8 cellular contexts compared by ENCODE assay signal in the genomic region with DNA sequence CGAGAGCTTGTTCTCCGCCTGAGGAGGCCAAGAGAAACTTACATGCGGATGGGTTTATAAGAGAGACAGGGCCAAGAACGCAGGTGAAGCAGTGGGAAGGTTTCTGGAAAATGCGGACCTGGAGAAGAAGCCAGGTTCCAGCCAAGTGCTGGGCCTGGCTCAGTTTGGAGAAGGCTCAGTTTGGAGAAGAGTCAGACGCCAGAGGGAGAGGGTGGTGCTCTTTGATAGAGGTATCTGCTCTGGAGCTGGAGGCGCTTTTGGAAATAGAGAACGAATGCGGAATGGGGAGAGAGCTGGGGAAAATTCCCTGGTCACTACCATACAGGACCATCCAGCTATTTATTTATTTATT. TPM values are rescaled to one million over a fixed set of nuclear protein-coding genes. Genes with fewer than 3 reads are reported as not detected.
DNase-seq lines count a peak whose midpoint lies in the region; TF ChIP-seq lines count a peak whose summit lies in the region.

No MANE protein-coding gene starts in this region.

- peaks cover 17% of the 10 kb centered on the region for H3K36me3 Mint-ChIP-seq in activated CD4-positive, alpha-beta T cell treated with anti-CD3 and anti-CD28 coated beads, Interleukin-2, amount 10 ng/mL, durations not matched to agents 7 days and 5 days (ENCODE audit: low read depth)

- 13% methylated on average over 6 of the region's 9 CpGs for WGBS in mesenchymal stem cell
- WGBS in tibial nerve, 2 donors, result 14% methylated on average over 9 of the region's 9 CpGs

- H3K36me3 ChIP-seq in mesenchymal stem cell (ENCODE audit: control insufficient read depth in 1 of 2, insufficient read depth in 2 of 2, low read depth in 1 of 2, low read length in 2 of 2), result peaks cover 18 to 21% of the 10 kb centered on the region in 2 experiments
- peaks cover 0 to 23% (median 11%) of the 10 kb centered on the region in 3 donors for H3K36me3 ChIP-seq in tibial nerve

- no peak overlapping the region for H2BK5ac ChIP-seq in mesenchymal stem cell (ENCODE audit: low read depth, low read length, poor library complexity, severe bottlenecking)

- no peak overlapping the region for H3K18ac ChIP-seq in mesenchymal stem cell (ENCODE audit: low read depth in 1 of 2, low read length in 2 of 2)

- no peak for TF ChIP-seq EP300 in tibial nerve (IDR thresholded peaks at IDR 0.05)

- no peak overlapping the region for H3K4ac ChIP-seq in mesenchymal stem cell (ENCODE audit: low read depth in 1 of 2, low read length in 2 of 2)

- no peaks in the 10 kb centered on the region for H3K9me3 ChIP-seq in mesenchymal stem cell (ENCODE audit: control insufficient read depth, low read length)
- no peaks in the 10 kb centered on the region for H3K9me3 ChIP-seq in tibial nerve

- no peak for TF ChIP-seq POLR2A in tibial nerve (IDR thresholded peaks at IDR 0.05)

- H3K14ac ChIP-seq in mesenchymal stem cell (ENCODE audit: low read length in 2 of 2), result no peak overlapping the region

- H3K27ac ChIP-seq in mesenchymal stem cell (ENCODE audit: low read length, poor library complexity, severe bottlenecking), result no peak overlapping the region
- peak overlapping the region in 1 of 4 donors; percentile 74 for H3K27ac ChIP-seq in tibial nerve

- POLR2A ChIA-PET in activated CD4-positive, alpha-beta T cell treated with anti-CD3 and anti-CD28 coated beads, Interleukin-2, amount 10 ng/mL, durations not matched to agents 7 days and 5 days (lab: Charles Lee), result interaction anchor here (1.0 kb wide), 1 partner anchor 16 kb away, joined by 5 read pairs; a partner anchor contains a TSS

- no peak overlapping the region for H2BK120ac ChIP-seq in mesenchymal stem cell (ENCODE audit: low read depth, low read length)

- H3K27me3 Mint-ChIP-seq in activated CD4-positive, alpha-beta T cell treated with anti-CD3 and anti-CD28 coated beads, Interleukin-2, amount 10 ng/mL, durations not matched to agents 7 days and 5 days, result no peaks in the 10 kb centered on the region

- H3K79me1 ChIP-seq in mesenchymal stem cell (replicated peaks; ENCODE audit: low read length, poor library complexity, severe bottlenecking), result peaks cover 7% of the 10 kb centered on the region

- TF ChIP-seq CTCF in cardiac fibroblast (IDR thresholded peaks at IDR 0.05; ENCODE audit: low read depth, low read length) (no peak), tibial nerve (IDR thresholded peaks at IDR 0.05) (no peak), GM20000 (IDR thresholded peaks at IDR 0.05; ENCODE audit: extremely low read depth, missing control alignments) (no peak)

- no peak overlapping the region for H2BK12ac ChIP-seq in mesenchymal stem cell (ENCODE audit: low read length in 2 of 2)

- no peak overlapping the region for H4K91ac ChIP-seq in mesenchymal stem cell (ENCODE audit: low read length)

- H3K4me1 Mint-ChIP-seq in activated CD4-positive, alpha-beta T cell treated with anti-CD3 and anti-CD28 coated beads, Interleukin-2, amount 10 ng/mL, durations not matched to agents 7 days and 5 days, result peaks cover 21% of the 10 kb centered on the region

- no peak overlapping the region for H3K23ac ChIP-seq in mesenchymal stem cell (ENCODE audit: low read length in 2 of 2)

- H3K4me3 Mint-ChIP-seq in activated CD4-positive, alpha-beta T cell treated with anti-CD3 and anti-CD28 coated beads, Interleukin-2, amount 10 ng/mL, durations not matched to agents 7 days and 5 days, result peak overlapping the region; percentile 70

- H2AK5ac ChIP-seq in mesenchymal stem cell (ENCODE audit: low read length, severe bottlenecking), result no peak overlapping the region

- H3K4me1 ChIP-seq in mesenchymal stem cell (ENCODE audit: control insufficient read depth, insufficient read depth, low read depth, low read length) (peaks cover 8% of the 10 kb centered on the region), tibial nerve (peaks cover 0 to 13% (median 5%) of the 10 kb centered on the region in 4 donors)

- peak overlapping the region; percentile 56 for H3K4me2 ChIP-seq in mesenchymal stem cell (ENCODE audit: low read length, poor library complexity, severe bottlenecking)

- intact Hi-C loops in posterior vena cava (cut with DNase I), result no loop called here

- H3K27ac Mint-ChIP-seq in activated CD4-positive, alpha-beta T cell treated with anti-CD3 and anti-CD28 coated beads, Interleukin-2, amount 10 ng/mL, durations not matched to agents 7 days and 5 days, result no peak overlapping the region

- CTCF ChIA-PET in activated CD4-positive, alpha-beta T cell treated with anti-CD3 and anti-CD28 coated beads, Interleukin-2, amount 10 ng/mL, durations not matched to agents 7 days and 5 days (lab: Charles Lee), result interaction anchor here (0.7 to 2.7 kb wide), 9 partner anchors 9 to 487 kb away, joined by 3 to 11 read pairs (median 4); a partner anchor contains a TSS

- H2AFZ ChIP-seq in mesenchymal stem cell (ENCODE audit: low read depth, low read length), result no peak overlapping the region

- H4K8ac ChIP-seq in mesenchymal stem cell (ENCODE audit: low read length), result no peak overlapping the region

- peak overlapping the region; percentile 51 to 59 for H3K4me3 ChIP-seq in cardiac fibroblast (replicated peaks in 1 of 2; ENCODE audit: low read depth in 2 of 2, low read length in 2 of 2)
- peak overlapping the region in 1 of 2 experiments; percentile 78 for H3K4me3 ChIP-seq in mesenchymal stem cell (ENCODE audit: insufficient read depth in 1 of 2, low read depth in 1 of 2, low read length in 2 of 2)
- peak overlapping the region; percentile 34 to 61 (median 55) for H3K4me3 ChIP-seq in tibial nerve

- no peaks in the 10 kb centered on the region for H3K9me3 Mint-ChIP-seq in activated CD4-positive, alpha-beta T cell treated with anti-CD3 and anti-CD28 coated beads, Interleukin-2, amount 10 ng/mL, durations not matched to agents 7 days and 5 days

- H3K27me3 ChIP-seq in mesenchymal stem cell (ENCODE audit: control insufficient read depth in 1 of 2, insufficient read depth in 1 of 2, low read length in 2 of 2), result no peaks in the 10 kb centered on the region
- H3K27me3 ChIP-seq in tibial nerve, result no peaks in the 10 kb centered on the region

- H3K9ac ChIP-seq in mesenchymal stem cell (ENCODE audit: low read length), result peak overlapping the region; percentile 64

- DNase-seq in activated CD4-positive, alpha-beta T cell treated with anti-CD3 and anti-CD28 coated beads, Interleukin-2, amount 10 ng/mL, durations not matched to agents 7 days and 5 days, result no peak
- no peak for DNase-seq in activated CD4-positive, alpha-beta T cell treated with anti-CD3 and anti-CD28 coated beads, Interleukin-2, amount 50 U/mL, for 48 hours
- DNase-seq in cardiac fibroblast (ENCODE audit: low read depth in 2 of 2) (no peak), mesenchymal stem cell (no peak), tibial nerve (ENCODE audit: low spot score in 2 of 2) (no peak), posterior vena cava (ENCODE audit: low spot score) (no peak), occipital lobe (lab: John Stamatoyannopoulos, UW) (no peak), GM20000 (ENCODE audit: low spot score) (no peak)

- no peak overlapping the region for H2BK15ac ChIP-seq in mesenchymal stem cell (ENCODE audit: low read depth, poor library complexity, severe bottlenecking)

RNA-seq across cellular contexts. Expression of a gene that starts 0.8 kb away (rescaled TPM):
- total RNA-seq in activated CD4-positive, alpha-beta T cell treated with anti-CD3 and anti-CD28 coated beads, Interleukin-2, amount 10 ng/mL, durations not matched to agents 7 days and 5 days, result not detected
- polyA plus RNA-seq in mesenchymal stem cell (2013, experiment 1 of 2), result 0.62 TPM
- polyA plus RNA-seq in mesenchymal stem cell (2013, experiment 2 of 2), result 0.84 TPM
- under 1 TPM in 3 of 4 donors, not detected in 1; 0.30 to 0.66 (median 0.63) TPM for total RNA-seq in tibial nerve
- under 1 TPM; 0.19 to 0.23 TPM for total RNA-seq in posterior vena cava
- total RNA-seq in occipital lobe, result 6.2 TPM

RNA-seq across cellular contexts. Expression of a gene that starts 9.9 kb away (rescaled TPM):
- 10 to 100 TPM; 41.8 to 44.3 TPM for total RNA-seq in activated CD4-positive, alpha-beta T cell treated with anti-CD3 and anti-CD28 coated beads, Interleukin-2, amount 10 ng/mL, durations not matched to agents 7 days and 5 days
- polyA plus RNA-seq in mesenchymal stem cell (2013, experiment 1 of 2), result 27.2 TPM
- 26.6 TPM for polyA plus RNA-seq in mesenchymal stem cell (2013, experiment 2 of 2)
- 10 to 100 TPM; 16.3 to 36.9 (median 21.5) TPM for total RNA-seq in tibial nerve
- 10 to 100 TPM; 12.0 to 15.5 TPM for total RNA-seq in posterior vena cava
- 22.3 TPM for total RNA-seq in occipital lobe

RNA-seq across cellular contexts. Expression of a gene that starts 16.5 kb away (rescaled TPM):
- total RNA-seq in activated CD4-positive, alpha-beta T cell treated with anti-CD3 and anti-CD28 coated beads, Interleukin-2, amount 10 ng/mL, durations not matched to agents 7 days and 5 days, result 10 to 100 TPM; 91.9 to 98.3 TPM
- polyA plus RNA-seq in mesenchymal stem cell (2013, experiment 1 of 2), result 70.7 TPM
- 68.3 TPM for polyA plus RNA-seq in mesenchymal stem cell (2013, experiment 2 of 2)
- 10 to 100 TPM; 33.2 to 58.5 (median 39.7) TPM for total RNA-seq in tibial nerve
- total RNA-seq in posterior vena cava, result 10 to 100 TPM; 43.3 to 50.4 TPM
- 33.5 TPM for total RNA-seq in occipital lobe

RNA-seq across cellular contexts. Expression of a gene that starts 42.0 kb away (rescaled TPM):
- 10 to 100 TPM; 37.3 to 46.4 TPM for total RNA-seq in activated CD4-positive, alpha-beta T cell treated with anti-CD3 and anti-CD28 coated beads, Interleukin-2, amount 10 ng/mL, durations not matched to agents 7 days and 5 days
- polyA plus RNA-seq in mesenchymal stem cell (2013, experiment 1 of 2), result 42.0 TPM
- polyA plus RNA-seq in mesenchymal stem cell (2013, experiment 2 of 2), result 43.2 TPM
- 10 to 100 TPM; 38.1 to 45.8 (median 43.9) TPM for total RNA-seq in tibial nerve
- total RNA-seq in posterior vena cava, result 10 to 100 TPM; 25.4 to 28.2 TPM
- total RNA-seq in occipital lobe, result 11.7 TPM
